In the genomic region with DNA sequence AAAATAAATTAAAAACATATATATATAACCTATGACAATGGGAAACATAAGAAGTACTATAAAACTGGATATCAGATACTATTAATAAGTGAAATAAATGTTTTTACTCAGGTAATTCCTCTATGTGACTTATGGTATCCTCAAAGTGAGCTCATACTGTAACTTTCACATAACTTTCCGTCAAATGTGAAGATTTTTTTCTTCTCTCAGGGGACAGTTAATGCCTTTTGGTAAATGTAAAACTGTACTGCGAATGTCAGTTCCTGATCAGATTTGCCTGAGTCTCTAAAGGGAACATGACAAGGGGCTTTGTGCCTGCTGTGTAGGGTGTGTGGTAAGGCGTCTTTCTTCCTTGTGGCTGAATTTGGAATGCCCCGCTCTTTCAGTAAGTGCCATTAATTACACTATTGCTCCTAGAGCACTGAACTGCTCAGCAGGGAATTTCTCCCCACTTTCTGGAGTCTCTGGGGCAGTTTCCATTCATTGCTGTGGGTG, we compare ENCODE assay signal across 8 cellular contexts.
DNase-seq lines count a peak whose midpoint lies in the region; ATAC-seq lines count a peak whose summit lies in the region.
"Had no signal": no experiment of that assay in that cellular context is flagged by ENCODE, and none has a peak within 500 bp of the region (broad histone marks: within the 10 kb centered on the region; RNA-seq: fewer than 3 reads in every experiment).

No MANE protein-coding gene starts in this region.

- no peaks in the 10 kb centered on the region for H3K36me3 Mint-ChIP-seq in activated CD8-positive, alpha-beta T cell treated with anti-CD3 and anti-CD28 coated beads, Interleukin-2, amount 10 ng/mL, durations not matched to agents 7 days and 5 days (ENCODE audit: low read depth)
- H3K36me3 Mint-ChIP-seq in stimulated activated naive B cell treated with anti-CD40 and anti-IgM and Interleukin-4, amounts not matched to agents 10 μg/mL and 1 μg/mL and 100 μg/mL, for 72 hours: peaks cover 3 to 10% of the 10 kb centered on the region in 2 donors

- no peaks in the 10 kb centered on the region for H3K9me3 Mint-ChIP-seq in activated CD8-positive, alpha-beta T cell treated with anti-CD3 and anti-CD28 coated beads, Interleukin-2, amount 10 ng/mL, durations not matched to agents 7 days and 5 days (ENCODE audit: insufficient read depth)
- peaks cover 7 to 10% of the 10 kb centered on the region in 2 donors for H3K9me3 Mint-ChIP-seq in stimulated activated naive B cell treated with anti-CD40 and anti-IgM and Interleukin-4, amounts not matched to agents 10 μg/mL and 1 μg/mL and 100 μg/mL, for 72 hours

- H3K27me3 Mint-ChIP-seq in activated CD8-positive, alpha-beta T cell treated with anti-CD3 and anti-CD28 coated beads, Interleukin-2, amount 10 ng/mL, durations not matched to agents 7 days and 5 days (ENCODE audit: low read depth): no peaks in the 10 kb centered on the region
- no peaks in the 10 kb centered on the region for H3K27me3 Mint-ChIP-seq in stimulated activated naive B cell treated with anti-CD40 and anti-IgM and Interleukin-4, amounts not matched to agents 10 μg/mL and 1 μg/mL and 100 μg/mL, for 72 hours

- no peak overlapping the region for H3K4me3 Mint-ChIP-seq in activated CD8-positive, alpha-beta T cell treated with anti-CD3 and anti-CD28 coated beads, Interleukin-2, amount 10 ng/mL, durations not matched to agents 7 days and 5 days
- peak overlapping the region in 1 of 2 donors; percentile 77 for H3K4me3 Mint-ChIP-seq in stimulated activated naive B cell treated with anti-CD40 and anti-IgM and Interleukin-4, amounts not matched to agents 10 μg/mL and 1 μg/mL and 100 μg/mL, for 72 hours

- DNase-seq in activated CD8-positive, alpha-beta T cell treated with anti-CD3 and anti-CD28 coated beads, Interleukin-2, amount 10 ng/mL, durations not matched to agents 7 days and 5 days: no peak
- peak; percentile 4 for DNase-seq in stimulated activated naive B cell treated with anti-CD40 and anti-IgM and Interleukin-4, amounts not matched to agents 10 μg/mL and 1 μg/mL and 100 μg/mL, for 72 hours
- no peak for DNase-seq in Ammon's horn (ENCODE audit: low spot score)
- no peak for DNase-seq in NCI-H2081 (lab: John Stamatoyannopoulos, UW)

- peaks cover 35% of the 10 kb centered on the region for H3K4me1 Mint-ChIP-seq in activated CD8-positive, alpha-beta T cell treated with anti-CD3 and anti-CD28 coated beads, Interleukin-2, amount 10 ng/mL, durations not matched to agents 7 days and 5 days (ENCODE audit: low read depth)
- H3K4me1 Mint-ChIP-seq in stimulated activated naive B cell treated with anti-CD40 and anti-IgM and Interleukin-4, amounts not matched to agents 10 μg/mL and 1 μg/mL and 100 μg/mL, for 72 hours: peaks cover 21 to 28% of the 10 kb centered on the region in 2 donors

- CTCF ChIA-PET in activated CD8-positive, alpha-beta T cell treated with anti-CD3 and anti-CD28 coated beads, Interleukin-2, amount 10 ng/mL, durations not matched to agents 7 days and 5 days (lab: Charles Lee): interaction anchor here (0.7 kb wide), 1 partner anchor 18 kb away, joined by 3 read pairs; no protein-coding TSS in a partner anchor

- ATAC-seq in GM19372 (IDR thresholded peaks at IDR 0.05; ENCODE audit: low read depth, unreplicated experiment) (peak; percentile 29), HG03045 (IDR thresholded peaks at IDR 0.05; ENCODE audit: unreplicated experiment) (peak; percentile 39), HG03469 (IDR thresholded peaks at IDR 0.05; ENCODE audit: unreplicated experiment) (no peak)
- ATAC-seq in activated CD8-positive, alpha-beta T cell treated with anti-CD3 and anti-CD28 coated beads, Interleukin-2, amount 10 ng/mL, durations not matched to agents 7 days and 5 days: no peak
- ATAC-seq in stimulated activated naive B cell treated with anti-CD40 and anti-IgM and Interleukin-4, amounts not matched to agents 10 μg/mL and 1 μg/mL and 100 μg/mL, for 72 hours (replicated peaks): peak; percentile 65 to 74
- ATAC-seq: HCT116 had no signal

- POLR2A ChIA-PET in activated CD8-positive, alpha-beta T cell treated with anti-CD3 and anti-CD28 coated beads, Interleukin-2, amount 10 ng/mL, durations not matched to agents 7 days and 5 days (lab: Charles Lee): interaction anchor here (2.1 kb wide), 1 partner anchor 38 kb away, joined by 8 read pairs; no protein-coding TSS in a partner anchor

- peak overlapping the region; percentile 76 for H3K27ac Mint-ChIP-seq in activated CD8-positive, alpha-beta T cell treated with anti-CD3 and anti-CD28 coated beads, Interleukin-2, amount 10 ng/mL, durations not matched to agents 7 days and 5 days
- H3K27ac Mint-ChIP-seq in stimulated activated naive B cell treated with anti-CD40 and anti-IgM and Interleukin-4, amounts not matched to agents 10 μg/mL and 1 μg/mL and 100 μg/mL, for 72 hours: peak overlapping the region; percentile 88

Comparison
In these comparisons a context has a peak if more than half of its experiments do, and no peak if none do; other contexts are left out.
1. ATAC-seq: peak in GM19372 (single experiment), HG03045 (single experiment) and stimulated activated naive B cell treated with anti-CD40 and anti-IgM and Interleukin-4, amounts not matched to agents 10 μg/mL and 1 μg/mL and 100 μg/mL, for 72 hours (2 of 2); none in activated CD8-positive, alpha-beta T cell treated with anti-CD3 and anti-CD28 coated beads, Interleukin-2, amount 10 ng/mL, durations not matched to agents 7 days and 5 days (single experiment) and HG03469 (single experiment).